In the genomic region with DNA sequence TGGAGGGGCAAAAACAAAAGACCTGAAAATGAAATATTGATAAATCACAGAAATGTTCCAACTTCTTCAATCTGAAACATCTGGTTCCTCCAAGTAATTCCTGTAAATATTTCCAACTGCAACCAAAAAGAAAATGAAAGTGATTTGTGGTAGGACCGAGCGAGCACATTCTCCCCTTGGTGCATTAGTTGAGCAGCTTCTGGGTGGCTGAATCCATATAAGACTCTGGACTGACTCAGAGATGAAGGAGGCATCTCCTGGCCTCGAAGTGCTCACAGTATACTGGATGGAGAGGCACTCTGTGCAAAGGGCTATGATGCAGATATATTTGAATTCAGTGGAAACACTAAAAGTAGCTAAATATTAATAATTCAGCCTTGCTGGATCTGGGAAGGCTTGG, we compare ENCODE assay signal across 16 cellular contexts.
DNase-seq lines count a peak whose midpoint lies in the region; ATAC-seq and TF ChIP-seq lines count a peak whose summit lies in the region.
"Had no signal": no experiment of that assay in that cellular context is flagged by ENCODE, and none has a peak within 500 bp of the region (broad histone marks: within the 10 kb centered on the region; RNA-seq: fewer than 3 reads in every experiment).

No MANE protein-coding gene starts in this region.

- no peak overlapping the region for H3K27ac ChIP-seq in ACC112 (ENCODE audit: low read depth, low read length)
- no peak overlapping the region for H3K27ac ChIP-seq in esophagus muscularis mucosa (replicated peaks in 1 of 4)
- H3K27ac ChIP-seq: epithelial cell of prostate had no signal

- whole genome bisulfite sequencing in esophagus muscularis mucosa, result 70% methylated on average over 3 of the region's 3 CpGs

- H3K4me3 ChIP-seq in ACC112 (ENCODE audit: low read depth, low read length) (peak overlapping the region; percentile 75), esophagus muscularis mucosa (peak overlapping the region in 2 of 4 donors; percentile 0 to 14)
- H3K4me3 ChIP-seq: smooth muscle cell had no signal

- H2AFZ ChIP-seq in ACC112 (ENCODE audit: low read length, unreplicated experiment), result peak overlapping the region; percentile 2

- intact Hi-C loops in esophagus muscularis mucosa (cut with DNase I), result no loop called here

- TF ChIP-seq EP300 in esophagus muscularis mucosa (IDR thresholded peaks at IDR 0.05), result no peak

- no peak for TF ChIP-seq CTCF in esophagus muscularis mucosa (IDR thresholded peaks at IDR 0.05)

- ATAC-seq in GM21447 (IDR thresholded peaks at IDR 0.05; ENCODE audit: unreplicated experiment), result no peak
- no peak for ATAC-seq in HG02610 (IDR thresholded peaks at IDR 0.05; ENCODE audit: unreplicated experiment)
- ATAC-seq: left colon had no signal

- peak; percentile 55 for DNase-seq in HCEC 1CT
- peak; percentile 39 for DNase-seq in esophagus muscularis mucosa (ENCODE audit: extremely low spot score)
- peak; percentile 27 for DNase-seq in iris pigment epithelial cell (ENCODE audit: low read depth)
- DNase-seq in Ammon's horn (ENCODE audit: low spot score), result no peak
- DNase-seq in activated CD4-positive, CD25-positive, alpha-beta regulatory T cell (lab: John Stamatoyannopoulos, UW), result no peak
- DNase-seq: activated CD4-positive, alpha-beta T cell treated with anti-CD3 and anti-CD28 coated beads, Interleukin-2, amount 10 ng/mL, durations not matched to agents 7 days and 5 days; activated naive CD4-positive, alpha-beta T cell treated with anti-CD3 and anti-CD28 coated beads for 36 hours; Kasumi-1; left colon; NCI-H187; NCI-H510A treated with DMSO at 0.1 percent for 48 hours had no signal

- H3K36me3 ChIP-seq in ACC112 (ENCODE audit: insufficient read depth, low read length), result no peaks in the 10 kb centered on the region
- H3K36me3 ChIP-seq in esophagus muscularis mucosa, result no peaks in the 10 kb centered on the region

- no peak for TF ChIP-seq POLR2A in esophagus muscularis mucosa (IDR thresholded peaks at IDR 0.05; ENCODE audit: low read depth)

- peaks cover 2% of the 10 kb centered on the region for H3K79me2 ChIP-seq in ACC112 (ENCODE audit: control insufficient read depth, insufficient read depth, low read length, unreplicated experiment)

- no peaks in the 10 kb centered on the region for H3K9me3 ChIP-seq in esophagus muscularis mucosa

- H3K27me3 ChIP-seq in ACC112 (ENCODE audit: insufficient read depth, low read length) (no peaks in the 10 kb centered on the region), esophagus muscularis mucosa (no peaks in the 10 kb centered on the region)

- H3K4me1 ChIP-seq in ACC112 (ENCODE audit: control insufficient read depth, insufficient read depth, low read length, unreplicated experiment) (no peaks in the 10 kb centered on the region), esophagus muscularis mucosa (no peaks in the 10 kb centered on the region)

Comparison
In these comparisons a context has a peak if more than half of its experiments do, and no peak if none do; other contexts are left out.
1. DNase-seq: peak in HCEC 1CT (single experiment), esophagus muscularis mucosa (single experiment) and iris pigment epithelial cell (single experiment); none in Ammon's horn (single experiment) and activated CD4-positive, CD25-positive, alpha-beta regulatory T cell (0 of 4).